ENCODE assay signal across 7 cellular contexts in the genomic region with DNA sequence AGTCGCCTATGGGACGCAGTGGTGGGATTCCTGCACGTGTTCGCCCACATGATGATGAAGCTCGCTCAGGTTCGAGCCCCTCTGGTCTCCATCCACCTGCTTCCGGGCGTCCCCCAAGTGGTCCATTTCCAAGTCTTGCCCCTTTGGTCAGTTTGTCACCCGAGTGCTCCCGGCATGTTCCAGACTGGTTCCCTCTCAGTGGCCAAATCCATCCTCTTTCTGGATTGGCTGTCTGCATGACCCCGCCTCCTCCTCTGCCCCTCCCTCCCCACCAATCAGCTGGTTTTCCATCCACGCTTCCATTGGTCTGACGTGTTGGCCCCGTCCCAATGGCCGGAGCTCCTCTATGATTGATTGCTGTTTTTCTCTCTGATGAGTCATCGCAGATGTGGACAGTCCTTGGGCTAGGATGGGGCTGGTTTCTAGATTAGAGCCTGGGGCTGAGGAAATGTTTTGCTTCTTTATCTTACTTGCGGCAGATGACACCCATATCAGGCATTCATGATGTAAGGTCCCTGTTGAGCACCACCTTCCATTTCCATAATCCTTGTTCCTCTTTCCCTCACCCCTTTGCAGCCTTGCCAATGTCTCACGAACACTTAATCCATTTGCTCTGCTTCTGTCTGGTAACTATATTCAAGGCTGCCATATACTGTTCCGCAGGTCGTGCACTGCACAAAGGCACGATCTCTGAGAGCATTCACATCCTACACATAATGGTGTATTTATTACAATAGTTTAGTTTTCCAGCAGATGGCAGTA.
DNase-seq lines count a peak whose midpoint lies in the region; ATAC-seq and TF ChIP-seq lines count a peak whose summit lies in the region.

No MANE protein-coding gene starts in this region.

- H3K27ac ChIP-seq in cardiac muscle cell (no peak overlapping the region), psoas muscle (peak overlapping the region; percentile 67)

- peak; percentile 87 for ATAC-seq in activated naive CD8-positive, alpha-beta T cell treated with anti-CD3 and anti-CD28 coated beads, Interleukin-2, amount 10 ng/mL, durations not matched to agents 7 days and 5 days (ENCODE audit: low read depth)
- peak; percentile 80 to 92 (median 90) for ATAC-seq in psoas muscle
- no peak for ATAC-seq in GM18868 (IDR thresholded peaks at IDR 0.05; ENCODE audit: unreplicated experiment)

- H3K9me3 ChIP-seq in cardiac muscle cell (ENCODE audit: low read depth): no peaks in the 10 kb centered on the region
- H3K9me3 ChIP-seq in psoas muscle: no peaks in the 10 kb centered on the region

- peaks cover 6% of the 10 kb centered on the region for H3K27me3 Mint-ChIP-seq in activated naive CD8-positive, alpha-beta T cell treated with anti-CD3 and anti-CD28 coated beads, Interleukin-2, amount 10 ng/mL, durations not matched to agents 7 days and 5 days

- DNase-seq in Daoy (ENCODE audit: low read depth) (peak; percentile 90), HCEC 1CT (peak; percentile 70), NCI-H82 treated with DMSO at 0.1 percent for 48 hours (lab: John Stamatoyannopoulos, UW; ENCODE audit: unreplicated experiment) (peak; percentile 67), cardiac muscle cell (ENCODE audit: low read depth in 1 of 2, low spot score in 1 of 2) (peak; percentile 62 to 84), psoas muscle (peak; percentile 85 to 94)
- DNase-seq in activated naive CD8-positive, alpha-beta T cell treated with anti-CD3 and anti-CD28 coated beads, Interleukin-2, amount 10 ng/mL, durations not matched to agents 7 days and 5 days: no peak

- H3K36me3 Mint-ChIP-seq in activated naive CD8-positive, alpha-beta T cell treated with anti-CD3 and anti-CD28 coated beads, Interleukin-2, amount 10 ng/mL, durations not matched to agents 7 days and 5 days: peaks cover 5% of the 10 kb centered on the region

- no peaks in the 10 kb centered on the region for H3K4me1 ChIP-seq in cardiac muscle cell (ENCODE audit: low read depth)
- peaks cover 5% of the 10 kb centered on the region for H3K4me1 ChIP-seq in psoas muscle

- H3K27me3 ChIP-seq in cardiac muscle cell (no peaks in the 10 kb centered on the region), psoas muscle (ENCODE audit: insufficient read depth in 3 of 3, low read length in 2 of 3) (no peaks in the 10 kb centered on the region)

- H3K4me1 Mint-ChIP-seq in activated naive CD8-positive, alpha-beta T cell treated with anti-CD3 and anti-CD28 coated beads, Interleukin-2, amount 10 ng/mL, durations not matched to agents 7 days and 5 days: peaks cover 25% of the 10 kb centered on the region

- H3K4me3 ChIP-seq in cardiac muscle cell: no peak overlapping the region
- H3K4me3 ChIP-seq in psoas muscle: no peak overlapping the region

- H3K36me3 ChIP-seq in cardiac muscle cell: no peaks in the 10 kb centered on the region
- peaks cover 0 to 95% of the 10 kb centered on the region in 2 donors for H3K36me3 ChIP-seq in psoas muscle (ENCODE audit: insufficient read depth in 1 of 2, low read depth in 1 of 2)

- POLR2A ChIA-PET in activated naive CD8-positive, alpha-beta T cell treated with anti-CD3 and anti-CD28 coated beads, Interleukin-2, amount 10 ng/mL, durations not matched to agents 7 days and 5 days (lab: Charles Lee): interaction anchor here (0.6 to 1.3 kb wide), 5 partner anchors 30 to 150 kb away, joined by 3 to 5 read pairs (median 4); partner anchors contain the start of gene ACTN4

- TF ChIP-seq CTCF in cardiac muscle cell (IDR thresholded peaks at IDR 0.05; ENCODE audit: low read depth, low read length) (no peak), psoas muscle (IDR thresholded peaks at IDR 0.05) (peak; percentile 33)

- H3K27ac Mint-ChIP-seq in activated naive CD8-positive, alpha-beta T cell treated with anti-CD3 and anti-CD28 coated beads, Interleukin-2, amount 10 ng/mL, durations not matched to agents 7 days and 5 days: peak overlapping the region; percentile 83

- peaks cover 1% of the 10 kb centered on the region for H3K9me3 Mint-ChIP-seq in activated naive CD8-positive, alpha-beta T cell treated with anti-CD3 and anti-CD28 coated beads, Interleukin-2, amount 10 ng/mL, durations not matched to agents 7 days and 5 days

- WGBS in psoas muscle, 3 donors: 56 to 68% (median 58%) methylated on average over 21 of the region's 21 CpGs

- peak overlapping the region; percentile 72 for H3K4me3 Mint-ChIP-seq in activated naive CD8-positive, alpha-beta T cell treated with anti-CD3 and anti-CD28 coated beads, Interleukin-2, amount 10 ng/mL, durations not matched to agents 7 days and 5 days

- intact Hi-C loops in psoas muscle (cut with DNase I): no loop called here
